ENCODE assay signal across 8 cellular contexts in the genomic region with DNA sequence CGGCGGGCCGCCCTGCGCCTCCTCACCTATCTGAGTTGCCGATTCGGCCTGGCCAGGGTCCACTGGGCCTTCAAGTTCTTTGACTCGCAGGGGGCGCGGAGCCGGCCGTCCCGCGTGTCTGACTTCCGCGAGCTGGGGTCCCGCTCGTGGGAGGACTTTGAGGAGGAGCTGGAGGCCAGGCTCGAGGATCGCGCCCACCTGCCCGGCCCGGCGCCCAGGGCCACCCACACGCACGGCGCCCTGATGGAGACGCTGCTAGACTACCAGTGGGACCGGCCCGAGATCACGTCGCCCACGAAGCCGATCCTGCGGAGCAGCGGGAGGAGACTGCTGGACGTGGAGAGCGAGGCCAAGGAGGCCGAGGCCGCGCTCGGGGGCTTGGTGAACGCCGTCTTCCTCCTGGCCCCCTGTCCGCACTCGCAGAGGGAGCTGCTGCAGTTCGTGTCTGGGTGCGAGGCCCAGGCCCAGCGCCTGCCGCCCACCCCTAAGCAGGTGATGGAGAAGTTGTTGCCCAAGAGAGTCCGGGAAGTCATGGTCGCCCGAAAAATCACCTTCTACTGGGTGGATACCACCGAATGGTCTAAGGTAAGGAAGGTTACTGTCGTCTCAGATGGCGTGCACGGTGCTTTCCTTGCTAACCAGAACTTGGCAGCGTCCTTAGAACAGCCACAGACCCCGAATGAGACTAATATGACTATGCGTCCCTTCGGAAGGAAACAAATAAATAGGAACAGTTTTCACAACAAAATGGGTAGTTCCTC. TPM values are rescaled to one million over a fixed set of nuclear protein-coding genes. Genes with fewer than 3 reads are reported as not detected.
A peak's percentile ranks its signal among the peaks of the same experiment; 100 is the strongest.
DNase-seq lines count a peak whose midpoint lies in the region; ATAC-seq and FAIRE-seq lines count a peak whose summit lies in the region.

No MANE protein-coding gene starts in this region.

- H3K36me3 Mint-ChIP-seq in activated naive CD8-positive, alpha-beta T cell = no peaks in the 10 kb centered on the region
- H3K36me3 Mint-ChIP-seq in immature natural killer cell = no peaks in the 10 kb centered on the region

- peak overlapping the region; percentile 88 for H3K4me3 Mint-ChIP-seq in activated naive CD8-positive, alpha-beta T cell
- peak overlapping the region; percentile 71 to 85 (median 77) for H3K4me3 Mint-ChIP-seq in immature natural killer cell

- H3K9me3 Mint-ChIP-seq in activated naive CD8-positive, alpha-beta T cell (ENCODE audit: low read depth) = no peaks in the 10 kb centered on the region
- no peaks in the 10 kb centered on the region for H3K9me3 Mint-ChIP-seq in immature natural killer cell

- H3K4me1 Mint-ChIP-seq in activated naive CD8-positive, alpha-beta T cell (ENCODE audit: low read depth) = peaks cover 6% of the 10 kb centered on the region
- peaks cover 8 to 17% of the 10 kb centered on the region in 2 donors for H3K4me1 Mint-ChIP-seq in immature natural killer cell

- peak overlapping the region; percentile 95 for H3K4me3 ChIP-seq in GM08714 (ENCODE audit: low read length)
- H3K4me3 ChIP-seq in Jurkat, Clone E6-1 (ENCODE audit: low read length) = peak overlapping the region; percentile 92

- H3K27ac Mint-ChIP-seq in activated naive CD8-positive, alpha-beta T cell = no peak overlapping the region
- peak overlapping the region in 1 of 6 donors; percentile 38 for H3K27ac Mint-ChIP-seq in immature natural killer cell

- FAIRE-seq in urothelium cell line (lab: Jason Lieb, UNC) = no peak

- peak; percentile 9 for ATAC-seq in GM21576 (IDR thresholded peaks at IDR 0.05; ENCODE audit: unreplicated experiment)
- ATAC-seq in left lobe of liver = no peak

- no peak for DNase-seq in Jurkat, Clone E6-1 (ENCODE audit: low read depth, low spot score)
- DNase-seq in immature natural killer cell (peak in 1 of 3 donors; percentile 1), urothelium cell line (ENCODE audit: low spot score) (no peak), left lobe of liver (ENCODE audit: low spot score) (no peak)
- peak; percentile 7 to 11 for DNase-seq in stimulated activated CD8-positive, alpha-beta memory T cell treated with anti-CD3 and anti-CD28 coated beads, Interleukin-15, amount 100 ng/mL, for 48 hours (ENCODE audit: low read depth in 2 of 2)

- H3K27me3 Mint-ChIP-seq in activated naive CD8-positive, alpha-beta T cell = peaks cover 5% of the 10 kb centered on the region
- peaks cover 8 to 16% (median 8%) of the 10 kb centered on the region in 3 donors for H3K27me3 Mint-ChIP-seq in immature natural killer cell (ENCODE audit: low read depth in 3 of 3)

RNA-seq across cellular contexts. Expression of a gene that starts 0.6 kb away (rescaled TPM):
- polyA plus RNA-seq in Jurkat, Clone E6-1 (2012; ENCODE audit: insufficient read depth, insufficient read length) = 19.9 TPM
- polyA plus RNA-seq in immature natural killer cell = under 1 TPM in 1 of 3 donors, not detected in 2; 0.10 TPM
- 0.10 TPM for total RNA-seq in left lobe of liver

Comparison
In these comparisons a context has a peak if more than half of its experiments do, and no peak if none do; other contexts are left out.
1. DNase-seq: peak in stimulated activated CD8-positive, alpha-beta memory T cell treated with anti-CD3 and anti-CD28 coated beads, Interleukin-15, amount 100 ng/mL, for 48 hours (2 of 2); none in Jurkat, Clone E6-1 (single experiment), urothelium cell line (single experiment) and left lobe of liver (single experiment).